ENCODE assay signal across 8 cellular contexts in genomic region chr19:17950310-17951150, GRCh38. TPM values are rescaled to one million over a fixed set of nuclear protein-coding genes. Genes with fewer than 3 reads are reported as not detected.
DNase-seq lines count a peak whose midpoint lies in the region; ATAC-seq and TF ChIP-seq lines count a peak whose summit lies in the region.

No MANE protein-coding gene starts in this region.

- H3K9me3 ChIP-seq in PC-3 (ENCODE audit: low read length) = no peaks in the 10 kb centered on the region

- H3K4me1 ChIP-seq in PC-3 (ENCODE audit: insufficient read depth, low read length) = peaks cover 26% of the 10 kb centered on the region

- H3F3A ChIP-seq in PC-3 (ENCODE audit: low read length, unreplicated experiment) = no peaks in the 10 kb centered on the region

- peak overlapping the region; percentile 77 for H2AFZ ChIP-seq in PC-3 (ENCODE audit: low read length)

- POLR2A ChIA-PET in PC-3 (lab: Charles Lee; ENCODE audit: unreplicated experiment) (no interaction called here), GM10248 (lab: Yijun Ruan, JAX) (interaction anchor here (0.5 to 1.1 kb wide), 3 partner anchors 13 to 327 kb away, joined by 4 to 5 read pairs (median 4); no protein-coding TSS in a partner anchor)

- no peak overlapping the region for H3K9ac ChIP-seq in PC-3 (ENCODE audit: low read length)

- H3K27me3 Mint-ChIP-seq in chondrocyte (ENCODE audit: low read depth) = peaks cover 43% of the 10 kb centered on the region

- no peaks in the 10 kb centered on the region for H3K36me3 ChIP-seq in PC-3 (ENCODE audit: low read depth, low read length)

- H3K27ac ChIP-seq in PC-3 (ENCODE audit: low read length) = no peak overlapping the region

- CTCF ChIA-PET in PC-3 (lab: Charles Lee) = no interaction called here
- CTCF ChIA-PET in GM10248 (lab: Yijun Ruan, JAX) = interaction anchor here (0.7 to 2.6 kb wide), 7 partner anchors 12 to 301 kb away, joined by 3 to 11 read pairs (median 3); partner anchors contain the start of genes CCDC124 and RPL18A

- intact Hi-C loops in PC-3 (cut with micrococcal nuclease) = no loop called here

- no peaks in the 10 kb centered on the region for H3K36me3 Mint-ChIP-seq in chondrocyte (ENCODE audit: low read depth)

- H3K27me3 ChIP-seq in PC-3 (ENCODE audit: low read length) = peaks cover 53% of the 10 kb centered on the region

- H3K9me3 Mint-ChIP-seq in chondrocyte (ENCODE audit: low read depth) = no peaks in the 10 kb centered on the region

- H3K4me3 Mint-ChIP-seq in chondrocyte (ENCODE audit: unreplicated experiment) = peak overlapping the region; percentile 41

- no TSS peak for BruUV-seq in PC-3 (replicated peaks; lab: Mats Ljungman, UMichigan)

- peak; percentile 73 for DNase-seq in NCI-H510A treated with DMSO at 0.1 percent for 48 hours (lab: John Stamatoyannopoulos, UW)
- no peak for DNase-seq in NCI-H510A (lab: John Stamatoyannopoulos, UW)
- DNase-seq in PC-3 = no peak
- DNase-seq in chondrocyte (ENCODE audit: low spot score) = no peak
- DNase-seq in stimulated activated CD8-positive, alpha-beta memory T cell treated with anti-CD3 and anti-CD28 coated beads, Interleukin-12 subunit alpha, Interleukin-12 subunit beta, amount 100 ng/mL, for 1 hour (ENCODE audit: low read depth) = peak; percentile 25
- no peak for DNase-seq in hepatic stellate cell (ENCODE audit: low spot score)
- DNase-seq in GM10248 (ENCODE audit: extremely low spot score) = no peak

- ATAC-seq in PC-3 (no peak), GM21717 (IDR thresholded peaks at IDR 0.05; ENCODE audit: unreplicated experiment) (no peak)

- H3K4me3 ChIP-seq in PC-3 (ENCODE audit: low read length) = peak overlapping the region; percentile 60

- peaks cover 28% of the 10 kb centered on the region for H3K4me1 Mint-ChIP-seq in chondrocyte (ENCODE audit: low read depth)

- H3K4me2 ChIP-seq in PC-3 (ENCODE audit: low read length) = peak overlapping the region; percentile 88

- H3K9me2 ChIP-seq in PC-3 (replicated peaks; ENCODE audit: low read length) = no peaks in the 10 kb centered on the region

- H4K20me1 ChIP-seq in PC-3 (ENCODE audit: low read length) = no peaks in the 10 kb centered on the region

- no peak overlapping the region for H3K27ac Mint-ChIP-seq in chondrocyte (ENCODE audit: unreplicated experiment)

- TF ChIP-seq CTCF in PC-3 (conservative IDR thresholded peaks at IDR 0.05; ENCODE audit: low read depth, low read length) (no peak), chondrocyte (IDR thresholded peaks at IDR 0.05) (no peak), GM10248 (IDR thresholded peaks at IDR 0.05; ENCODE audit: control extremely low read depth, extremely low read depth, low read depth, missing control alignments) (no peak)

- no peaks in the 10 kb centered on the region for H3K79me2 ChIP-seq in PC-3 (ENCODE audit: low read length)

RNA-seq across cellular contexts. Expression of gene KCNN1, which starts 16.4 kb away (rescaled TPM):
- total RNA-seq in PC-3 (2014; rRNA removed) = not detected in 2 replicates
- total RNA-seq in chondrocyte = 0.31 TPM in 1 of 3 replicates, not detected in the others

RNA-seq across cellular contexts. Expression of gene CCDC124, which starts 17.7 kb away (rescaled TPM):
- total RNA-seq in PC-3 (2014; rRNA removed) = 165 and 247 TPM in 2 replicates
- 71.9 to 94.6 TPM (median 77.4 TPM) in 3 replicates for total RNA-seq in chondrocyte

RNA-seq across cellular contexts. Expression of gene ARRDC2, which starts 57.4 kb away (rescaled TPM):
- total RNA-seq in PC-3 (2014; rRNA removed) (27.7 and 38.5 TPM in 2 replicates), chondrocyte (12.2 to 19.8 TPM (median 17.8 TPM) in 3 replicates)

Comparison
In these comparisons a context has a peak if more than half of its experiments do, and no peak if none do; other contexts are left out.
1. DNase-seq: peak in NCI-H510A treated with DMSO at 0.1 percent for 48 hours (single experiment) and stimulated activated CD8-positive, alpha-beta memory T cell treated with anti-CD3 and anti-CD28 coated beads, Interleukin-12 subunit alpha, Interleukin-12 subunit beta, amount 100 ng/mL, for 1 hour (single experiment); none in NCI-H510A (single experiment), PC-3 (single experiment), chondrocyte (single experiment), hepatic stellate cell (single experiment) and GM10248 (single experiment).